In genomic region chr11:120925944-120926343, GRCh38 we compare ENCODE assay signal across 15 cellular contexts.
DNase-seq lines count a peak whose midpoint lies in the region; ATAC-seq, FAIRE-seq and TF ChIP-seq lines count a peak whose summit lies in the region.
"Had no signal": no experiment of that assay in that cellular context is flagged by ENCODE, and none has a peak within 500 bp of the region (broad histone marks: within the 10 kb centered on the region; RNA-seq: fewer than 3 reads in every experiment).

No MANE protein-coding gene starts in this region.

- POLR2A ChIA-PET in HepG2 (lab: Yijun Ruan, JAX) = no interaction called here
- POLR2A ChIA-PET in activated CD4-positive, alpha-beta T cell treated with anti-CD3 and anti-CD28 coated beads for 36 hours (lab: Charles Lee) = no interaction called here

- no peak overlapping the region for H3K27ac Mint-ChIP-seq in activated CD4-positive, alpha-beta T cell treated with anti-CD3 and anti-CD28 coated beads for 36 hours
- H3K27ac Mint-ChIP-seq: activated naive CD4-positive, alpha-beta T cell treated with anti-CD3 and anti-CD28 coated beads, Interleukin-2, amount 50 U/mL, for 24 hours had no signal

- H3K4me3 Mint-ChIP-seq in activated CD4-positive, alpha-beta T cell treated with anti-CD3 and anti-CD28 coated beads for 36 hours = no peak overlapping the region
- H3K4me3 Mint-ChIP-seq: activated naive CD4-positive, alpha-beta T cell treated with anti-CD3 and anti-CD28 coated beads, Interleukin-2, amount 50 U/mL, for 24 hours had no signal

- no peaks in the 10 kb centered on the region for H4K20me1 ChIP-seq in OCI-LY3 (ENCODE audit: insufficient read depth, low read length)
- H4K20me1 ChIP-seq in HepG2 (ENCODE audit: insufficient read depth, low read length) = no peaks in the 10 kb centered on the region

- BruUV-seq in HepG2 (replicated peaks; lab: Mats Ljungman, UMichigan) = no TSS peak

- H3K36me3 ChIP-seq in OCI-LY3 (replicated peaks; ENCODE audit: low read depth, low read length) (no peaks in the 10 kb centered on the region), HepG2 (replicated peaks in 1 of 2; ENCODE audit: control insufficient read depth in 1 of 2, insufficient read depth in 2 of 2, low read length in 2 of 2) (no peaks in the 10 kb centered on the region), gastroesophageal sphincter (no peaks in the 10 kb centered on the region)

- no peaks in the 10 kb centered on the region for H3K9me3 ChIP-seq in OCI-LY3 (ENCODE audit: insufficient read depth, low read length)
- H3K9me3 ChIP-seq in HepG2 (ENCODE audit: low read length) = no peaks in the 10 kb centered on the region
- no peaks in the 10 kb centered on the region for H3K9me3 ChIP-seq in gastroesophageal sphincter

- peak; percentile 99 for ATAC-seq in GM18868 (IDR thresholded peaks at IDR 0.05; ENCODE audit: unreplicated experiment)
- ATAC-seq in GM21528 (IDR thresholded peaks at IDR 0.05; ENCODE audit: low FRiP score, unreplicated experiment) = peak; percentile 97
- peak; percentile 97 for ATAC-seq in HG03095 (IDR thresholded peaks at IDR 0.05; ENCODE audit: unreplicated experiment)
- ATAC-seq in HepG2 = no peak
- no peak for ATAC-seq in activated CD4-positive, alpha-beta T cell treated with anti-CD3 and anti-CD28 coated beads for 36 hours
- no peak for ATAC-seq in gastroesophageal sphincter

- TF ChIP-seq POLR2A in HepG2 (IDR thresholded peaks at IDR 0.05; ENCODE audit: insufficient read depth in 1 of 2, low read depth in 2 of 2, low read length in 2 of 2) (no peak), gastroesophageal sphincter (IDR thresholded peaks at IDR 0.05) (no peak)

- H3K27me3 ChIP-seq in OCI-LY3 (ENCODE audit: low read depth, low read length) (no peaks in the 10 kb centered on the region), HepG2 (ENCODE audit: control insufficient read depth in 1 of 2, insufficient read depth in 2 of 2, low read length in 2 of 2) (no peaks in the 10 kb centered on the region), gastroesophageal sphincter (no peaks in the 10 kb centered on the region)

- intact Hi-C loops in HepG2 (cut with micrococcal nuclease; ENCODE audit: unreplicated experiment) = loop anchor here (10.0 kb wide), 1 partner anchor 411 kb away; the partner anchor contains the start of gene GRIK4
- intact Hi-C loops in activated CD4-positive, alpha-beta T cell treated with anti-CD3 and anti-CD28 coated beads for 36 hours (cut with DNase I, micrococcal nuclease) = no loop called here

- no peaks in the 10 kb centered on the region for H3K4me1 Mint-ChIP-seq in activated CD4-positive, alpha-beta T cell treated with anti-CD3 and anti-CD28 coated beads for 36 hours
- H3K4me1 Mint-ChIP-seq: activated naive CD4-positive, alpha-beta T cell treated with anti-CD3 and anti-CD28 coated beads, Interleukin-2, amount 50 U/mL, for 24 hours had no signal

- TF ChIP-seq EP300 in HepG2 (IDR thresholded peaks at IDR 0.05; ENCODE audit: low read depth in 2 of 2, low read length in 2 of 2) (no peak), HepG2 (CRISPR knock-in tag; IDR thresholded peaks at IDR 0.05; ENCODE audit: borderline replicate concordance) (no peak), gastroesophageal sphincter (IDR thresholded peaks at IDR 0.05) (no peak)

- no peak overlapping the region for H3K4me3 ChIP-seq in OCI-LY3 (ENCODE audit: low read length)
- no peak overlapping the region for H3K4me3 ChIP-seq in HepG2 (replicated peaks in 1 of 3; ENCODE audit: insufficient read depth in 1 of 3, low read depth in 2 of 3, low read length in 3 of 3)
- no peak overlapping the region for H3K4me3 ChIP-seq in gastroesophageal sphincter
- H3K4me3 ChIP-seq: lung, SK-N-MC had no signal

- DNase-seq in HepG2 (ENCODE audit: low spot score) (no peak), globus pallidus (ENCODE audit: low spot score) (no peak)
- no peak for DNase-seq in activated CD4-positive, alpha-beta T cell treated with anti-CD3 and anti-CD28 coated beads for 36 hours
- DNase-seq: activated CD4-positive, alpha-beta T cell treated with anti-CD3 and anti-CD28 coated beads, Interleukin-2, amount 50 U/mL, for 1 hour; cortex of kidney; IMR-90; NCI-H2171 treated with DMSO at 0.1 percent for 48 hours had no signal

- H3K4me2 ChIP-seq in OCI-LY3 (ENCODE audit: low read length) = peak overlapping the region; percentile 17
- no peak overlapping the region for H3K4me2 ChIP-seq in HepG2 (ENCODE audit: low read depth, low read length)

- TF ChIP-seq CTCF in OCI-LY3 (IDR thresholded peaks at IDR 0.05; ENCODE audit: low read depth, low read length) (no peak), HepG2 (CRISPR knock-in tag; IDR thresholded peaks at IDR 0.05) (no peak), gastroesophageal sphincter (IDR thresholded peaks at IDR 0.05) (no peak)

- peaks cover 34% of the 10 kb centered on the region for H3K4me1 ChIP-seq in OCI-LY3 (ENCODE audit: low read length)
- H3K4me1 ChIP-seq in HepG2 (ENCODE audit: insufficient read depth, low read length) = no peaks in the 10 kb centered on the region
- no peaks in the 10 kb centered on the region for H3K4me1 ChIP-seq in gastroesophageal sphincter

- 55% methylated on average over 2 of the region's 2 CpGs for WGBS in HepG2 (ENCODE audit: low lambda C conversion rate)
- WGBS in gastroesophageal sphincter (ENCODE audit: low coverage in 1 of 2), 2 donors = 75 to 80% methylated on average over 1 to 2 of the region's 2 CpGs

- H3K79me2 ChIP-seq in OCI-LY3 (ENCODE audit: low read length) = no peaks in the 10 kb centered on the region
- no peaks in the 10 kb centered on the region for H3K79me2 ChIP-seq in HepG2 (ENCODE audit: insufficient read depth, low read length)

- H3K9ac ChIP-seq in OCI-LY3 (ENCODE audit: low read length) = no peak overlapping the region
- no peak overlapping the region for H3K9ac ChIP-seq in HepG2 (ENCODE audit: insufficient read depth, low read depth, low read length)

- no peaks in the 10 kb centered on the region for H3K27me3 Mint-ChIP-seq in activated CD4-positive, alpha-beta T cell treated with anti-CD3 and anti-CD28 coated beads for 36 hours
- H3K27me3 Mint-ChIP-seq: activated naive CD4-positive, alpha-beta T cell treated with anti-CD3 and anti-CD28 coated beads, Interleukin-2, amount 50 U/mL, for 24 hours had no signal

- no peaks in the 10 kb centered on the region for H3K9me3 Mint-ChIP-seq in activated CD4-positive, alpha-beta T cell treated with anti-CD3 and anti-CD28 coated beads for 36 hours (ENCODE audit: low read depth)
- H3K9me3 Mint-ChIP-seq: activated naive CD4-positive, alpha-beta T cell treated with anti-CD3 and anti-CD28 coated beads, Interleukin-2, amount 50 U/mL, for 24 hours had no signal

- in situ Hi-C loops in HepG2 (cut with HindIII; ENCODE audit: extremely low pct_ligation_motif_present, low pct_unique_long_range_greater_than_20kb) = no loop called here

- TF ChIP-seq RAD21 in HepG2 (CRISPR knock-in tag; IDR thresholded peaks at IDR 0.05) = no peak

- CTCF ChIA-PET in HepG2 (lab: Yijun Ruan, JAX; ENCODE audit: low intra/inter-chr PET ratio, low total read pairs) = no interaction called here
- CTCF ChIA-PET in activated CD4-positive, alpha-beta T cell treated with anti-CD3 and anti-CD28 coated beads for 36 hours (lab: Charles Lee) = interaction anchor here (0.6 to 1.1 kb wide), 2 partner anchors 8 kb away, joined by 3 read pairs; no protein-coding TSS in a partner anchor

- peak overlapping the region; percentile 15; the same call in 1 of the 2 replicates for H3K27ac ChIP-seq in OCI-LY3 (ENCODE audit: low read length)
- H3K27ac ChIP-seq in HepG2 (ENCODE audit: extremely low read length, insufficient read depth, low read length) = no peak overlapping the region
- no peak overlapping the region for H3K27ac ChIP-seq in gastroesophageal sphincter
- H3K27ac ChIP-seq: SK-N-MC had no signal

- H3K36me3 Mint-ChIP-seq in activated CD4-positive, alpha-beta T cell treated with anti-CD3 and anti-CD28 coated beads for 36 hours (ENCODE audit: low read depth) = no peaks in the 10 kb centered on the region
- H3K36me3 Mint-ChIP-seq: activated naive CD4-positive, alpha-beta T cell treated with anti-CD3 and anti-CD28 coated beads, Interleukin-2, amount 50 U/mL, for 24 hours had no signal

- H2AFZ ChIP-seq in OCI-LY3 (ENCODE audit: low read depth, low read length) (no peak overlapping the region), HepG2 (ENCODE audit: low read length) (no peak overlapping the region)

- no peak for FAIRE-seq in HepG2 (lab: Jason Lieb, UNC)

TF ChIP-seq in HepG2, 621 proteins besides CTCF, POLR2A, EP300 and RAD21 (continues in another document):
- TF ChIP-seq NFATC3 (CRISPR knock-in tag; IDR thresholded peaks at IDR 0.05) = no peak
- no peak for TF ChIP-seq HNF4G (IDR thresholded peaks at IDR 0.05; ENCODE audit: borderline replicate concordance, low read depth, low read length)
- TF ChIP-seq HNF4G (CRISPR knock-in tag; IDR thresholded peaks at IDR 0.05; ENCODE audit: borderline replicate concordance, low read depth) = no peak
- no peak for TF ChIP-seq ASH2L (IDR thresholded peaks at IDR 0.05; ENCODE audit: insufficient read length, low read depth, low read length)
- TF ChIP-seq ZNF558 (CRISPR knock-in tag; IDR thresholded peaks at IDR 0.05; ENCODE audit: borderline replicate concordance) = no peak
- no peak for TF ChIP-seq YEATS2 (CRISPR knock-in tag; IDR thresholded peaks at IDR 0.05; ENCODE audit: borderline replicate concordance)
- TF ChIP-seq TGIF2 (CRISPR knock-in tag; IDR thresholded peaks at IDR 0.05) = no peak
- TF ChIP-seq FLYWCH1 (CRISPR knock-in tag; IDR thresholded peaks at IDR 0.05) = no peak
- no peak for TF ChIP-seq ZBTB14 (CRISPR knock-in tag; IDR thresholded peaks at IDR 0.05)
- TF ChIP-seq ZNF878 (CRISPR knock-in tag; IDR thresholded peaks at IDR 0.05) = no peak

Comparison
In these comparisons a context has a peak if more than half of its experiments do, and no peak if none do; other contexts are left out.
1. ATAC-seq: peak in GM18868 (single experiment), GM21528 (single experiment) and HG03095 (single experiment); none in HepG2 (single experiment), activated CD4-positive, alpha-beta T cell treated with anti-CD3 and anti-CD28 coated beads for 36 hours (single experiment) and gastroesophageal sphincter (single experiment).